23 cellular contexts compared by ENCODE assay signal in the genomic region with DNA sequence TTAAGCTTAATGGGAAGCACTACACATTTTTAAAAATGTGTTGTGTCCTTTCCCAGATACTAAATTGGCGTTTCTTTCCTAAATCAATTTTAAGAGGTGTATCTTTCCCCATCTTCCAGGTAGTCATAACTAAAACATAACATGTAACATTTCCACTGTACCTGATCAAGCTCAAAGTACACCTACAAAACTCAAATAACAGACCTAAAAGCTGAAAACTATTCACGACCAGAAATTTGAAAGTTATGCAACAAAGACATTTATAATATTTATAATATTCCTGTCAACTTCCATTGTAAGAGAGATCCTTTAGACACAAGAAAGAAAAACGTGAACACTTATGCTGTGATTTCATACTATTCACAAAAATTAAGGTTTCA. TPM values are rescaled to one million over a fixed set of nuclear protein-coding genes. Genes with fewer than 3 reads are reported as not detected.
DNase-seq lines count a peak whose midpoint lies in the region; ATAC-seq and TF ChIP-seq lines count a peak whose summit lies in the region.
"Had no signal": no experiment of that assay in that cellular context is flagged by ENCODE, and none has a peak within 500 bp of the region (broad histone marks: within the 10 kb centered on the region; RNA-seq: fewer than 3 reads in every experiment).

No MANE protein-coding gene starts in this region.

- peaks cover 15% of the 10 kb centered on the region; the same call in 1 of the 2 replicates for H3K36me3 ChIP-seq in BLaER1
- H3K36me3 ChIP-seq in DND-41 (ENCODE audit: insufficient read depth, low read length): peaks cover 10% of the 10 kb centered on the region
- peaks cover 0 to 5% of the 10 kb centered on the region in 2 experiments for H3K36me3 ChIP-seq in mesenchymal stem cell (ENCODE audit: control insufficient read depth in 1 of 2, insufficient read depth in 2 of 2, low read depth in 1 of 2, low read length in 2 of 2)
- H3K36me3 ChIP-seq: sigmoid colon had no signal

- no peak overlapping the region for H4K8ac ChIP-seq in mesenchymal stem cell (ENCODE audit: low read length)

- H3K4me1 Mint-ChIP-seq in activated naive CD8-positive, alpha-beta T cell (ENCODE audit: low read depth): peaks cover 65% of the 10 kb centered on the region

- H3K27me3 ChIP-seq in BLaER1 (no peaks in the 10 kb centered on the region), DND-41 (ENCODE audit: insufficient read depth, low read length, poor library complexity) (no peaks in the 10 kb centered on the region), mesenchymal stem cell (ENCODE audit: control insufficient read depth in 1 of 2, insufficient read depth in 1 of 2, low read length in 2 of 2) (no peaks in the 10 kb centered on the region)
- H3K27me3 ChIP-seq: sigmoid colon had no signal

- no peaks in the 10 kb centered on the region for H3K79me1 ChIP-seq in mesenchymal stem cell (replicated peaks; ENCODE audit: low read length, poor library complexity, severe bottlenecking)

- H3K27ac ChIP-seq in BLaER1: no peak overlapping the region
- no peak overlapping the region for H3K27ac ChIP-seq in DND-41 (ENCODE audit: low read length)
- no peak overlapping the region for H3K27ac ChIP-seq in mesenchymal stem cell (ENCODE audit: low read length, poor library complexity, severe bottlenecking)

- H2BK15ac ChIP-seq in mesenchymal stem cell (ENCODE audit: low read depth, poor library complexity, severe bottlenecking): no peak overlapping the region

- H2BK12ac ChIP-seq in mesenchymal stem cell (ENCODE audit: low read length in 2 of 2): no peak overlapping the region

- H3K4me3 ChIP-seq in BLaER1 (no peak overlapping the region), DND-41 (ENCODE audit: low read depth in 1 of 2, low read length in 2 of 2) (no peak overlapping the region), mesenchymal stem cell (ENCODE audit: insufficient read depth in 1 of 2, low read depth in 1 of 2, low read length in 2 of 2) (no peak overlapping the region)
- H3K4me3 ChIP-seq: sigmoid colon had no signal

- WGBS in mesenchymal stem cell: 100% methylated on average over 1 of the region's 3 CpGs

- no peaks in the 10 kb centered on the region for H3K36me3 Mint-ChIP-seq in activated naive CD8-positive, alpha-beta T cell

- H2AFZ ChIP-seq in DND-41 (ENCODE audit: low read depth, low read length): no peak overlapping the region
- H2AFZ ChIP-seq in mesenchymal stem cell (ENCODE audit: low read depth, low read length): no peak overlapping the region

- H3K14ac ChIP-seq in mesenchymal stem cell (ENCODE audit: low read length in 2 of 2): no peak overlapping the region

- no peak overlapping the region for H4K91ac ChIP-seq in mesenchymal stem cell (ENCODE audit: low read length)

- ATAC-seq in DND-41 (ENCODE audit: insufficient read depth, low read depth): no peak
- no peak for ATAC-seq in GM19463 (IDR thresholded peaks at IDR 0.05; ENCODE audit: unreplicated experiment)
- no peak for ATAC-seq in GM19452 (IDR thresholded peaks at IDR 0.05; ENCODE audit: unreplicated experiment)

- no peak overlapping the region for H3K4ac ChIP-seq in mesenchymal stem cell (ENCODE audit: low read depth in 1 of 2, low read length in 2 of 2)

- H3K79me2 ChIP-seq in DND-41 (ENCODE audit: insufficient read depth, low read length): peaks cover 83% of the 10 kb centered on the region

- H3K4me1 ChIP-seq in BLaER1 (peaks cover 54% of the 10 kb centered on the region), DND-41 (ENCODE audit: insufficient read depth, low read length) (peaks cover 53% of the 10 kb centered on the region), mesenchymal stem cell (ENCODE audit: control insufficient read depth, insufficient read depth, low read depth, low read length) (peaks cover 10% of the 10 kb centered on the region)

- peaks cover under 1% of the 10 kb centered on the region for H3K27me3 Mint-ChIP-seq in activated naive CD8-positive, alpha-beta T cell
- H3K27me3 Mint-ChIP-seq: CD8-positive, alpha-beta memory T cell had no signal

- H2BK5ac ChIP-seq in mesenchymal stem cell (ENCODE audit: low read depth, low read length, poor library complexity, severe bottlenecking): no peak overlapping the region

- H3K18ac ChIP-seq in mesenchymal stem cell (ENCODE audit: low read depth in 1 of 2, low read length in 2 of 2): no peak overlapping the region

- no peak overlapping the region for H2AK5ac ChIP-seq in mesenchymal stem cell (ENCODE audit: low read length, severe bottlenecking)

- H3K4me2 ChIP-seq in BLaER1 (peak overlapping the region; percentile 95; the same call in 1 of the 2 replicates), DND-41 (ENCODE audit: insufficient read depth, low read length) (peak overlapping the region; percentile 95; the same call in 1 of the 2 replicates), mesenchymal stem cell (ENCODE audit: low read length, poor library complexity, severe bottlenecking) (no peak overlapping the region)

- H3K9ac ChIP-seq in BLaER1 (no peak overlapping the region), DND-41 (ENCODE audit: low read depth, low read length) (no peak overlapping the region), mesenchymal stem cell (ENCODE audit: low read length) (peak overlapping the region; percentile 36)

- no peak for TF ChIP-seq CTCF in DND-41 (IDR thresholded peaks at IDR 0.05; ENCODE audit: borderline replicate concordance, extremely low read depth, low read length, poor library complexity, severe bottlenecking)

- no peak overlapping the region for H3K23ac ChIP-seq in mesenchymal stem cell (ENCODE audit: low read length in 2 of 2)

- no peaks in the 10 kb centered on the region for H3K9me3 Mint-ChIP-seq in activated naive CD8-positive, alpha-beta T cell (ENCODE audit: low read depth)
- H3K9me3 Mint-ChIP-seq: activated CD4-positive, alpha-beta T cell treated with anti-CD3 and anti-CD28 coated beads, Interleukin-2, amount 10 ng/mL, durations not matched to agents 24 days and 14 days; nephron progenitor cell had no signal

- H4K20me1 ChIP-seq in BLaER1 (peaks cover 79% of the 10 kb centered on the region), DND-41 (ENCODE audit: insufficient read depth, low read length) (peaks cover 71% of the 10 kb centered on the region)

- H2BK120ac ChIP-seq in mesenchymal stem cell (ENCODE audit: low read depth, low read length): no peak overlapping the region

- H3K27ac Mint-ChIP-seq in activated naive CD8-positive, alpha-beta T cell: no peak overlapping the region
- H3K27ac Mint-ChIP-seq: endodermal cell, nephron progenitor cell had no signal

- no peaks in the 10 kb centered on the region for H3K9me3 ChIP-seq in BLaER1
- H3K9me3 ChIP-seq in DND-41 (ENCODE audit: insufficient read depth, low read length, severe bottlenecking): no peaks in the 10 kb centered on the region
- H3K9me3 ChIP-seq in mesenchymal stem cell (ENCODE audit: control insufficient read depth, low read length): no peaks in the 10 kb centered on the region
- H3K9me3 ChIP-seq: sigmoid colon had no signal

- DNase-seq in DND-41: no peak
- no peak for DNase-seq in mesenchymal stem cell
- no peak for DNase-seq in COR-L47 (lab: John Stamatoyannopoulos, UW)
- no peak for DNase-seq in NCI-H446 (lab: John Stamatoyannopoulos, UW)
- DNase-seq: activated CD4-positive, alpha-beta T cell treated with anti-CD3 and anti-CD28 coated beads, Interleukin-2, amount 10 ng/mL, durations not matched to agents 24 days and 14 days; activated CD8-positive, alpha-beta memory T cell treated with anti-CD3 and anti-CD28 coated beads, Interleukin-2, amount 50 U/mL, for 4 hours; activated naive CD4-positive, alpha-beta T cell treated with Interleukin-2 at 50 U/mL for 16 hours; CD8-positive, alpha-beta memory T cell; DMS79 treated with DMSO at 0.1 percent for 48 hours; endodermal cell; H7; mesendoderm; MV-4-11; NCI-H187; NCI-H345; nephron progenitor cell; posterior cingulate gyrus; RPMI8226; sigmoid colon had no signal

- peak overlapping the region; percentile 97 for H3K4me3 Mint-ChIP-seq in activated naive CD8-positive, alpha-beta T cell
- H3K4me3 Mint-ChIP-seq: endodermal cell had no signal

RNA-seq across cellular contexts. Expression of gene STAU1, which starts 3.5 kb away (rescaled TPM):
- 80.8 TPM for polyA plus RNA-seq in mesenchymal stem cell (2013, experiment 1 of 2)
- polyA plus RNA-seq in mesenchymal stem cell (2013, experiment 2 of 2): 80.1 TPM

RNA-seq across cellular contexts. Expression of gene DDX27, which starts 34.5 kb away (rescaled TPM):
- polyA plus RNA-seq in mesenchymal stem cell (2013, experiment 1 of 2): 34.0 TPM
- 31.9 TPM for polyA plus RNA-seq in mesenchymal stem cell (2013, experiment 2 of 2)
